Comparison of ENCODE assay signal across 10 cellular contexts in genomic region chr2:44778671-44779476, GRCh38.
DNase-seq lines count a peak whose midpoint lies in the region; ATAC-seq, FAIRE-seq and TF ChIP-seq lines count a peak whose summit lies in the region.
"Had no signal": no experiment of that assay in that cellular context is flagged by ENCODE, and none has a peak within 500 bp of the region (broad histone marks: within the 10 kb centered on the region; RNA-seq: fewer than 3 reads in every experiment).

No MANE protein-coding gene starts in this region.

- H2BK15ac ChIP-seq in H1 (ENCODE audit: low read length): peak overlapping the region; percentile 10; the same call in 1 of the 2 replicates

- H3K27ac Mint-ChIP-seq in stimulated activated effector memory CD8-positive, alpha-beta T cell treated with anti-CD3 and anti-CD28 coated beads, Interleukin-12 subunit alpha, Interleukin-12 subunit beta, amount 100 ng/mL, for 72 hours: no peak overlapping the region

- H3K27me3 ChIP-seq in H1 (replicated peaks in 1 of 4; ENCODE audit: control insufficient read depth in 3 of 4, extremely low read depth in 1 of 4, insufficient read depth in 3 of 4, low read length in 3 of 4): peaks cover 0 to 2% (median 0%) of the 10 kb centered on the region in 4 experiments; a peak in 1 of 7 replicates

- H3K9me3 ChIP-seq in H1 (ENCODE audit: insufficient read depth in 2 of 2, low read depth in 1 of 2, low read length in 1 of 2): peaks cover 0 to 4% of the 10 kb centered on the region in 2 experiments; a peak in 1 of 4 replicates

- no peaks in the 10 kb centered on the region for H3K79me2 ChIP-seq in H1 (ENCODE audit: control insufficient read depth in 1 of 2, insufficient read depth in 2 of 2, low read length in 2 of 2)

- FAIRE-seq in H1 (lab: Jason Lieb, UNC): peak; percentile 75
- FAIRE-seq: D721Med, TTC549 had no signal

- H2BK12ac ChIP-seq in H1 (ENCODE audit: low read depth, low read length): peak overlapping the region; percentile 86

- H3K9me3 Mint-ChIP-seq in stimulated activated effector memory CD8-positive, alpha-beta T cell treated with anti-CD3 and anti-CD28 coated beads, Interleukin-12 subunit alpha, Interleukin-12 subunit beta, amount 100 ng/mL, for 72 hours: no peaks in the 10 kb centered on the region

- no peak; a peak in 3 of 4 replicates for TF ChIP-seq RAD21 in H1 (IDR thresholded peaks at IDR 0.05 in 1 of 2, conservative IDR thresholded peaks at IDR 0.05 in 1 of 2; ENCODE audit: low read depth in 2 of 2, low read length in 2 of 2)

- H3K4me3 Mint-ChIP-seq in stimulated activated effector memory CD8-positive, alpha-beta T cell treated with anti-CD3 and anti-CD28 coated beads, Interleukin-12 subunit alpha, Interleukin-12 subunit beta, amount 100 ng/mL, for 72 hours: no peak overlapping the region

- no peak for TF ChIP-seq EP300 in H1 (IDR thresholded peaks at IDR 0.05; ENCODE audit: borderline replicate concordance in 1 of 2, low read depth in 2 of 2, low read length in 2 of 2)

- peak overlapping the region; percentile 41 for H2BK120ac ChIP-seq in H1 (replicated peaks; ENCODE audit: low read depth, low read length)

- 16% methylated on average over 18 of the region's 20 CpGs; no CpG with 5 or more reads in 1 of the 2 experiments for WGBS in H1 (ENCODE audit: extremely low coverage in 1 of 2, insufficient coverage in 1 of 2, insufficient read length in 1 of 2, insufficient replicate concordance in 2 of 2, low coverage in 1 of 2, low lambda C conversion rate in 2 of 2, missing lambda C conversion rate in 1 of 2), 2 experiments

- peak overlapping the region; percentile 73 for H4K5ac ChIP-seq in H1 (ENCODE audit: insufficient read length, low read depth, low read length)

- H3K36me3 ChIP-seq in H1 (ENCODE audit: control insufficient read depth in 2 of 4, insufficient read depth in 4 of 4, low read length in 3 of 4): no peaks in the 10 kb centered on the region

- H2BK20ac ChIP-seq in H1 (ENCODE audit: low read length): peak overlapping the region; percentile 92

- peak overlapping the region; percentile 31; the same call in 1 of the 2 replicates for H2AK5ac ChIP-seq in H1 (ENCODE audit: low read depth, low read length)

- H3K4me1 Mint-ChIP-seq in stimulated activated effector memory CD8-positive, alpha-beta T cell treated with anti-CD3 and anti-CD28 coated beads, Interleukin-12 subunit alpha, Interleukin-12 subunit beta, amount 100 ng/mL, for 72 hours: no peaks in the 10 kb centered on the region

- H3K23ac ChIP-seq in H1 (ENCODE audit: insufficient read length): no peak overlapping the region

- DNase-seq in GF-D8 (lab: John Stamatoyannopoulos, UW) (peak; percentile 53), H1 (ENCODE audit: low read depth in 1 of 2, low spot score in 2 of 2) (peak in 1 of 2 experiments; percentile 73), dedifferentiated amniotic fluid mesenchymal stem cell (ENCODE audit: extremely low spot score) (no peak), DMS53 (lab: John Stamatoyannopoulos, UW) (no peak)
- DNase-seq in stimulated activated effector memory CD8-positive, alpha-beta T cell treated with anti-CD3 and anti-CD28 coated beads, Interleukin-12 subunit alpha, Interleukin-12 subunit beta, amount 100 ng/mL, for 72 hours (ENCODE audit: low spot score in 2 of 2): no peak
- DNase-seq in activated effector memory CD4-positive, alpha-beta T cell treated with anti-CD3 and anti-CD28 coated beads, Interleukin-2, amount 50 U/mL, for 16 hours: no peak

- no peaks in the 10 kb centered on the region for H3K36me3 Mint-ChIP-seq in stimulated activated effector memory CD8-positive, alpha-beta T cell treated with anti-CD3 and anti-CD28 coated beads, Interleukin-12 subunit alpha, Interleukin-12 subunit beta, amount 100 ng/mL, for 72 hours

- peaks cover 16 to 38% (median 32%) of the 10 kb centered on the region in 4 experiments for H3K4me1 ChIP-seq in H1 (replicated peaks in 1 of 4; ENCODE audit: control insufficient read depth in 3 of 4, insufficient read depth in 4 of 4, low read length in 3 of 4)

- no peaks in the 10 kb centered on the region for H4K20me1 ChIP-seq in H1 (replicated peaks in 1 of 2; ENCODE audit: control insufficient read depth in 1 of 2, insufficient read depth in 2 of 2, low read length in 2 of 2)

- H3K18ac ChIP-seq in H1 (ENCODE audit: extremely low read depth, low read length): peak overlapping the region; percentile 93

- CTCF ChIA-PET in H1 (lab: Charles Lee; ENCODE audit: partially characterized antibody): interaction anchor here (0.5 to 3.3 kb wide), 13 partner anchors 9 to 299 kb away, joined by 3 to 18 read pairs (median 5); no protein-coding TSS in a partner anchor

- no peak overlapping the region; the same call in 1 of the 2 replicates for H3K27ac ChIP-seq in H1 (ENCODE audit: low read depth, low read length)

- 0 out of 7 replicates have a peak overlapping the region, but pooled peaks of 1 of the 4 experiments have one; percentile 4 for H3K9ac ChIP-seq in H1 (replicated peaks in 1 of 4; ENCODE audit: extremely low read depth in 1 of 4, low read depth in 3 of 4, low read length in 3 of 4)

- POLR2A ChIA-PET in H1 (lab: Charles Lee; ENCODE audit: partially characterized antibody): interaction anchor here (0.9 to 4.1 kb wide), 10 partner anchors 9 to 168 kb away, joined by 3 to 27 read pairs (median 6); no protein-coding TSS in a partner anchor

- H2AFZ ChIP-seq in H1 (ENCODE audit: low read length): no peak overlapping the region

- H4K8ac ChIP-seq in H1 (ENCODE audit: extremely low read depth, insufficient read depth, low read length): no peak overlapping the region

- no peak for TF ChIP-seq CTCF in H1 (IDR thresholded peaks at IDR 0.05; ENCODE audit: control extremely low read depth in 1 of 3, insufficient read depth in 1 of 3, low read depth in 1 of 3, low read length in 3 of 3)

- H3K79me1 ChIP-seq in H1 (ENCODE audit: low read depth, low read length): no peaks in the 10 kb centered on the region

- H3K4ac ChIP-seq in H1 (replicated peaks; ENCODE audit: insufficient read length, low read depth, low read length): peak overlapping the region; percentile 24

- peak overlapping the region; percentile 6 to 50 (median 29) for H3K4me3 ChIP-seq in H1 (ENCODE audit: extremely low read depth in 1 of 4, insufficient read depth in 2 of 4, low read depth in 3 of 4, low read length in 4 of 4)

- H4K91ac ChIP-seq in H1 (replicated peaks; ENCODE audit: insufficient read length, low read length): peak overlapping the region; percentile 77

- ATAC-seq in GM21360 (IDR thresholded peaks at IDR 0.05; ENCODE audit: unreplicated experiment) (peak; percentile 90), HG03439 (IDR thresholded peaks at IDR 0.05; ENCODE audit: unreplicated experiment) (peak; percentile 95)
- ATAC-seq in stimulated activated effector memory CD8-positive, alpha-beta T cell treated with anti-CD3 and anti-CD28 coated beads, Interleukin-12 subunit alpha, Interleukin-12 subunit beta, amount 100 ng/mL, for 72 hours: no peak

- TF ChIP-seq POLR2A in H1 (IDR thresholded peaks at IDR 0.05; ENCODE audit: control extremely low read depth in 1 of 2, low read depth in 2 of 2, low read length in 2 of 2): no peak

- no peak overlapping the region for H3K14ac ChIP-seq in H1 (ENCODE audit: insufficient read length)

- H2BK5ac ChIP-seq in H1 (ENCODE audit: low read depth, low read length): peak overlapping the region; percentile 73; the same call in 1 of the 2 replicates

- peaks cover 8% of the 10 kb centered on the region; the same call in 1 of the 2 replicates for H3K23me2 ChIP-seq in H1 (ENCODE audit: low read depth, low read length)

- H3K4me2 ChIP-seq in H1 (ENCODE audit: insufficient read depth in 1 of 2, low read depth in 2 of 2, low read length in 2 of 2): peak overlapping the region; percentile 75 to 82

- no peak overlapping the region for H3K56ac ChIP-seq in H1 (replicated peaks; ENCODE audit: insufficient read length, low read depth, low read length)

TF ChIP-seq in H1, 55 proteins besides CTCF, POLR2A, EP300 and RAD21 (continues in another document):
- TF ChIP-seq TEAD4 (IDR thresholded peaks at IDR 0.05; ENCODE audit: low read depth, low read length) (no peak), SP1 (IDR thresholded peaks at IDR 0.05; ENCODE audit: low read depth, low read length) (peak; percentile 34; the same call in 1 of the 2 replicates), RNF2 (IDR thresholded peaks at IDR 0.05; ENCODE audit: borderline replicate concordance, low read depth, low read length, missing control alignments, poor library complexity, severe bottlenecking) (no peak), ASH2L (IDR thresholded peaks at IDR 0.05; ENCODE audit: low read length) (peak; percentile 71), PHF8 (conservative IDR thresholded peaks at IDR 0.05; ENCODE audit: low read depth, low read length) (no peak), TBP (IDR thresholded peaks at IDR 0.05; ENCODE audit: low read depth, low read length) (0 out of 2 replicates have a peak, but pooled peaks have one; percentile 12), FOSL1 (IDR thresholded peaks at IDR 0.05; ENCODE audit: insufficient read depth, low read depth, low read length) (no peak), ZNF274 (IDR thresholded peaks at IDR 0.05; ENCODE audit: borderline replicate concordance, extremely low read depth, low read length) (no peak), CREB1 (IDR thresholded peaks at IDR 0.05) (0 out of 2 replicates have a peak, but pooled peaks have one; percentile 3), NANOG (IDR thresholded peaks at IDR 0.05; ENCODE audit: insufficient read depth, low read depth, low read length, poor library complexity, severe bottlenecking) (no peak), KDM1A (IDR thresholded peaks at IDR 0.05; ENCODE audit: borderline replicate concordance, low read length) (peak; percentile 51; the same call in 1 of the 2 replicates), SIRT6 (IDR thresholded peaks at IDR 0.05; ENCODE audit: low read length) (no peak), EGR1 (IDR thresholded peaks at IDR 0.05; ENCODE audit: borderline replicate concordance, low read depth, low read length) (peak; percentile 53), CHD1 (IDR thresholded peaks at IDR 0.05; ENCODE audit: low read depth, low read length) (no peak), SP4 (IDR thresholded peaks at IDR 0.05; ENCODE audit: low read length) (no peak), KDM5A (IDR thresholded peaks at IDR 0.05; ENCODE audit: low read length) (no peak)
- TF ChIP-seq, protein P1, sequence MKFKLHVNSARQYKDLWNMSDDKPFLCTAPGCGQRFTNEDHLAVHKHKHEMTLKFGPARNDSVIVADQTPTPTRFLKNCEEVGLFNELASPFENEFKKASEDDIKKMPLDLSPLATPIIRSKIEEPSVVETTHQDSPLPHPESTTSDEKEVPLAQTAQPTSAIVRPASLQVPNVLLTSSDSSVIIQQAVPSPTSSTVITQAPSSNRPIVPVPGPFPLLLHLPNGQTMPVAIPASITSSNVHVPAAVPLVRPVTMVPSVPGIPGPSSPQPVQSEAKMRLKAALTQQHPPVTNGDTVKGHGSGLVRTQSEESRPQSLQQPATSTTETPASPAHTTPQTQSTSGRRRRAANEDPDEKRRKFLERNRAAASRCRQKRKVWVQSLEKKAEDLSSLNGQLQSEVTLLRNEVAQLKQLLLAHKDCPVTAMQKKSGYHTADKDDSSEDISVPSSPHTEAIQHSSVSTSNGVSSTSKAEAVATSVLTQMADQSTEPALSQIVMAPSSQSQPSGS (IDR thresholded peaks at IDR 0.05; ENCODE audit: low read length): peak; percentile 80; the same call in 1 of the 2 replicates
